Comparison of ENCODE assay signal across 12 cellular contexts in the genomic region with DNA sequence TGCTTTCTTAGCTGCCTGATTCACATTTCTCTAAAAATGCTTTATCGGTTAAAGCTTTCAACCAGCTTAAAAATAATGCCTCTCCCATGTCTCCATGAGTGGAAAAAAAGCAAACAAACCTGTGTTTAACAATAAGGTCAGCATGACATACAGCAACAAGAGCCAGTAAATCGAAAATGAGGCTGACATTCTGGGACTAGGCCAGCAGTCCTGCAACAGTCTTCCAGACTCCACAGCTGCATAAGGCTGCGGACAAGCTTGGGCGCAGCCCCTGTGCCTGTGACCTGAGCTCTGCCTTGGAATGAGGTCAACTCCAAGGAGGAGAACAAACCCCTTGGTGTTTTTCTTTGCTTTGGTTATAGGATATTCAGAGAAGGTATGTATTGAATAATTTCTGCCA.
A peak's percentile ranks its signal among the peaks of the same experiment; 100 is the strongest.
DNase-seq lines count a peak whose midpoint lies in the region; ATAC-seq and TF ChIP-seq lines count a peak whose summit lies in the region.
"Had no signal": no experiment of that assay in that cellular context is flagged by ENCODE, and none has a peak within 500 bp of the region (broad histone marks: within the 10 kb centered on the region; RNA-seq: fewer than 3 reads in every experiment).

No MANE protein-coding gene starts in this region.

- in situ Hi-C loops in ACHN (cut with HindIII; ENCODE audit: low pct_ligation_motif_present, low pct_unique_long_range_greater_than_20kb, low sequenced_read_pairs): no loop called here

- H3K36me3 ChIP-seq in stomach: no peaks in the 10 kb centered on the region

- H3K9me3 ChIP-seq in stomach: no peaks in the 10 kb centered on the region

- no peaks in the 10 kb centered on the region for H3K27me3 ChIP-seq in stomach

- H3K4me3 ChIP-seq in choroid plexus epithelial cell (ENCODE audit: low read depth, low read length) (no peak overlapping the region), stomach (no peak overlapping the region)
- H3K4me3 ChIP-seq: skin epidermis had no signal

- H3K4me1 ChIP-seq in stomach: no peaks in the 10 kb centered on the region

- ATAC-seq in GM21576 (IDR thresholded peaks at IDR 0.05; ENCODE audit: unreplicated experiment): no peak
- ATAC-seq: activated T-helper 17 cell treated with anti-CD3 and anti-CD28 coated beads, Interleukin-2, amount 50 U/mL, for 72 hours had no signal

- no peak overlapping the region for H3K27ac ChIP-seq in stomach
- H3K27ac ChIP-seq: skin epidermis had no signal

- TF ChIP-seq CTCF in choroid plexus epithelial cell (conservative IDR thresholded peaks at IDR 0.05; ENCODE audit: low read depth, low read length) (no peak), stomach (IDR thresholded peaks at IDR 0.05) (no peak)

- no peak for TF ChIP-seq POLR2A in stomach (IDR thresholded peaks at IDR 0.05)

- peak; percentile 29 to 31 for DNase-seq in SHP77 (lab: John Stamatoyannopoulos, UW)
- peak; percentile 29 for DNase-seq in choroid plexus epithelial cell (ENCODE audit: low read depth)
- peak; percentile 64 for DNase-seq in islet precursor cell
- DNase-seq in stomach: peak; percentile 38
- DNase-seq in ACHN: no peak
- no peak for DNase-seq in NCI-H1694 treated with DMSO at 0.1 percent for 48 hours (lab: John Stamatoyannopoulos, UW)
- DNase-seq: activated CD4-positive, CD25-positive, alpha-beta regulatory T cell; HFFc6; NCI-H524 had no signal

- 24 to 49% (median 40%) methylated on average over 4 of the region's 4 CpGs for WGBS in stomach, 5 donors

- TF ChIP-seq EP300 in stomach (IDR thresholded peaks at IDR 0.05): no peak

- intact Hi-C loops in stomach (cut with DNase I; ENCODE audit: low total_unique reads): no loop called here

Comparison
In these comparisons a context has a peak if more than half of its experiments do, and no peak if none do; other contexts are left out.
1. DNase-seq: peak in SHP77 (2 of 2), choroid plexus epithelial cell (single experiment), islet precursor cell (single experiment) and stomach (single experiment); none in ACHN (single experiment) and NCI-H1694 treated with DMSO at 0.1 percent for 48 hours (single experiment).